23 cellular contexts compared by ENCODE assay signal in genomic region chr17:14317383-14317782, GRCh38. TPM values are rescaled to one million over a fixed set of nuclear protein-coding genes. Genes with fewer than 3 reads are reported as not detected.
DNase-seq lines count a peak whose midpoint lies in the region; ATAC-seq and TF ChIP-seq lines count a peak whose summit lies in the region.
"Had no signal": no experiment of that assay in that cellular context is flagged by ENCODE, and none has a peak within 500 bp of the region (broad histone marks: within the 10 kb centered on the region; RNA-seq: fewer than 3 reads in every experiment).

No MANE protein-coding gene starts in this region.

- peaks cover 62 to 63% of the 10 kb centered on the region in 2 donors for H3K4me1 Mint-ChIP-seq in effector memory CD8-positive, alpha-beta T cell (ENCODE audit: low read depth in 2 of 2)

- H2BK15ac ChIP-seq in neuronal stem cell (ENCODE audit: low read length): no peak overlapping the region

- H3K27ac Mint-ChIP-seq in effector memory CD8-positive, alpha-beta T cell: peak overlapping the region; percentile 57 to 59
- H3K27ac Mint-ChIP-seq: stimulated activated naive B cell treated with anti-CD40 and anti-IgM and Interleukin-4, amounts not matched to agents 10 μg/mL and 1 μg/mL and 100 μg/mL, for 72 hours had no signal

- no peak overlapping the region for H2BK5ac ChIP-seq in neuronal stem cell (ENCODE audit: low read length)

- no peak overlapping the region for H3K18ac ChIP-seq in neuronal stem cell (ENCODE audit: low read length)

- H3K4me2 ChIP-seq in neuronal stem cell (ENCODE audit: insufficient read depth, low read length, poor library complexity, severe bottlenecking): no peak overlapping the region

- no CpG with 5 or more reads among the region's 3 CpGs for WGBS in neuronal stem cell (ENCODE audit: extremely low coverage in 2 of 2, insufficient read length in 2 of 2, insufficient replicate concordance in 1 of 2), 2 donors

- no peak overlapping the region for H3K4ac ChIP-seq in neuronal stem cell (ENCODE audit: low read length)

- peak; percentile 33 for DNase-seq in activated effector memory CD4-positive, alpha-beta T cell treated with anti-CD3 and anti-CD28 coated beads, Interleukin-2, amount 50 U/mL, for 16 hours
- no peak for DNase-seq in activated effector memory CD4-positive, alpha-beta T cell treated with Interleukin-2 at 50 U/mL for 16 hours
- DNase-seq in H7 (peak; percentile 61), neuronal stem cell (ENCODE audit: low spot score) (no peak), NCI-H1092 treated with DMSO at 0.1 percent for 48 hours (lab: John Stamatoyannopoulos, UW) (no peak), ascending aorta (ENCODE audit: low spot score in 2 of 2) (no peak), DMS114 treated with DMSO at 0.1 percent for 48 hours (lab: John Stamatoyannopoulos, UW; ENCODE audit: unreplicated experiment) (no peak)
- no peak for DNase-seq in effector memory CD8-positive, alpha-beta T cell
- DNase-seq: DMS153; GDM1; KBM-7; left colon; MM.1S; NCI-H1436; NCI-H2171; NCI-H524 treated with DMSO at 0.1 percent for 48 hours; SJCRH30; stimulated activated CD4-positive, alpha-beta T cell treated with anti-CD3 and anti-CD28 coated beads, Interleukin-1b, Interleukin-23, amount 100 ng/mL, for 48 hours; stimulated activated naive B cell treated with anti-CD40 and anti-IgM and Interleukin-4, amounts not matched to agents 10 μg/mL and 1 μg/mL and 100 μg/mL, for 72 hours had no signal

- peak overlapping the region; percentile 51 for H3K27ac ChIP-seq in neuronal stem cell (replicated peaks; ENCODE audit: low read length)
- H3K27ac ChIP-seq in ascending aorta: no peak overlapping the region
- H3K27ac ChIP-seq: SJCRH30, thoracic aorta, vagina had no signal

- H3K9me3 Mint-ChIP-seq in effector memory CD8-positive, alpha-beta T cell: no peaks in the 10 kb centered on the region

- no peak overlapping the region for H4K8ac ChIP-seq in neuronal stem cell (ENCODE audit: low read depth, low read length)

- peaks cover 3% of the 10 kb centered on the region; the same call in 1 of the 2 replicates for H3K27me3 ChIP-seq in H7 (ENCODE audit: control insufficient read depth, insufficient read depth, low read length)
- no peaks in the 10 kb centered on the region for H3K27me3 ChIP-seq in neuronal stem cell (ENCODE audit: control insufficient read depth in 3 of 3, insufficient read depth in 3 of 3, low read depth in 1 of 3, low read length in 3 of 3)
- no peaks in the 10 kb centered on the region for H3K27me3 ChIP-seq in ascending aorta
- H3K27me3 ChIP-seq: SJCRH30, vagina had no signal

- peaks cover 2 to 31% of the 10 kb centered on the region in 2 donors for H3K9me3 ChIP-seq in neuronal stem cell (replicated peaks in 1 of 2; ENCODE audit: control insufficient read depth in 2 of 2, insufficient read depth in 1 of 2, low read depth in 1 of 2, low read length in 2 of 2)
- H3K9me3 ChIP-seq in ascending aorta: no peaks in the 10 kb centered on the region
- H3K9me3 ChIP-seq: HAP-1, SJCRH30, thoracic aorta, vagina had no signal

- no peak overlapping the region for H2BK12ac ChIP-seq in neuronal stem cell (ENCODE audit: low read length)

- no peaks in the 10 kb centered on the region for H3K27me3 Mint-ChIP-seq in effector memory CD8-positive, alpha-beta T cell

- no peak for TF ChIP-seq CTCF in ascending aorta (IDR thresholded peaks at IDR 0.05)

- no peak overlapping the region for H3K14ac ChIP-seq in neuronal stem cell (ENCODE audit: low read length)

- H2AK5ac ChIP-seq in neuronal stem cell (ENCODE audit: low read depth, low read length): no peak overlapping the region

- H3K4me1 ChIP-seq in neuronal stem cell (ENCODE audit: control insufficient read depth in 2 of 2, insufficient read depth in 1 of 2, low read depth in 1 of 2, low read length in 2 of 2): peaks cover 32 to 45% of the 10 kb centered on the region in 2 donors
- H3K4me1 ChIP-seq in ascending aorta: no peaks in the 10 kb centered on the region
- H3K4me1 ChIP-seq: HAP-1, SJCRH30 had no signal

- H3K79me1 ChIP-seq in neuronal stem cell (ENCODE audit: low read depth, low read length): peaks cover 6% of the 10 kb centered on the region

- no peak overlapping the region for H3K4me3 Mint-ChIP-seq in effector memory CD8-positive, alpha-beta T cell
- H3K4me3 Mint-ChIP-seq: stimulated activated naive B cell treated with anti-CD40 and anti-IgM and Interleukin-4, amounts not matched to agents 10 μg/mL and 1 μg/mL and 100 μg/mL, for 72 hours had no signal

- no peaks in the 10 kb centered on the region for H3K36me3 ChIP-seq in H7 (replicated peaks; ENCODE audit: control insufficient read depth, insufficient read depth, low read length)
- peaks cover 8 to 90% of the 10 kb centered on the region in 2 donors for H3K36me3 ChIP-seq in neuronal stem cell (replicated peaks in 1 of 2; ENCODE audit: control insufficient read depth in 2 of 2, insufficient read depth in 2 of 2, low read length in 2 of 2)
- no peaks in the 10 kb centered on the region for H3K36me3 ChIP-seq in ascending aorta
- H3K36me3 ChIP-seq: HAP-1, thoracic aorta, vagina had no signal

- H2AFZ ChIP-seq in neuronal stem cell (ENCODE audit: low read length): no peak overlapping the region

- ATAC-seq in effector memory CD8-positive, alpha-beta T cell (replicated peaks): no peak
- ATAC-seq: left colon; stimulated activated naive B cell treated with anti-CD40 and anti-IgM and Interleukin-4, amounts not matched to agents 10 μg/mL and 1 μg/mL and 100 μg/mL, for 72 hours had no signal

- H3K23ac ChIP-seq in neuronal stem cell (ENCODE audit: low read depth, low read length, poor library complexity): no peak overlapping the region

- intact Hi-C loops in ascending aorta (cut with DNase I): no loop called here

- no peak overlapping the region for H3K4me3 ChIP-seq in H7 (ENCODE audit: insufficient read depth, low read depth, low read length)
- H3K4me3 ChIP-seq in neuronal stem cell (ENCODE audit: low read length in 2 of 2): no peak overlapping the region
- no peak overlapping the region for H3K4me3 ChIP-seq in ascending aorta
- H3K4me3 ChIP-seq: HAP-1, SJCRH30, skin epidermis, thoracic aorta, vagina had no signal

- H2BK120ac ChIP-seq in neuronal stem cell (ENCODE audit: low read depth, low read length): no peak overlapping the region

- H3K9ac ChIP-seq in neuronal stem cell (ENCODE audit: low read depth, low read length, poor library complexity): no peak overlapping the region

- H4K91ac ChIP-seq in neuronal stem cell (ENCODE audit: low read depth, low read length, poor library complexity): no peak overlapping the region

- peaks cover 22% of the 10 kb centered on the region for H3K36me3 Mint-ChIP-seq in effector memory CD8-positive, alpha-beta T cell (ENCODE audit: insufficient read depth)

RNA-seq across cellular contexts. Expression of gene HS3ST3B1, which starts 16.5 kb away (rescaled TPM):
- total RNA-seq in H7 (2014; rRNA removed; shearing (Covaris generic)): 3.8 and 4.9 TPM in 2 replicates
- 17.6 TPM for polyA plus RNA-seq in neuronal stem cell (2013, experiment 1 of 2)
- polyA plus RNA-seq in neuronal stem cell (2013, experiment 2 of 2): 18.0 TPM
- 14.6 TPM for total RNA-seq in ascending aorta

Comparison
In these comparisons a context has a peak if more than half of its experiments do, and no peak if none do; other contexts are left out.
1. DNase-seq: peak in activated effector memory CD4-positive, alpha-beta T cell treated with anti-CD3 and anti-CD28 coated beads, Interleukin-2, amount 50 U/mL, for 16 hours (single experiment) and H7 (single experiment); none in activated effector memory CD4-positive, alpha-beta T cell treated with Interleukin-2 at 50 U/mL for 16 hours (single experiment), effector memory CD8-positive, alpha-beta T cell (0 of 3), neuronal stem cell (single experiment), NCI-H1092 treated with DMSO at 0.1 percent for 48 hours (single experiment), ascending aorta (0 of 2) and DMS114 treated with DMSO at 0.1 percent for 48 hours (single experiment).